ENCODE assay signal across 1 cellular context in genomic region chr6:161076211-161076677, GRCh38.
TF ChIP-seq lines count a peak whose summit lies in the region.

No MANE protein-coding gene starts in this region.

TF ChIP-seq in SK-N-SH, 30 proteins besides CTCF, POLR2A, EP300 and RAD21 (continued from another document):
- TF ChIP-seq RCOR1 (IDR thresholded peaks at IDR 0.05; ENCODE audit: low read length) (no peak), JUND (IDR thresholded peaks at IDR 0.05) (no peak), FOXJ3 (CRISPR knock-in tag; IDR thresholded peaks at IDR 0.05) (no peak), SMC3 (IDR thresholded peaks at IDR 0.05; ENCODE audit: low read depth, low read length) (no peak), PBX3 (IDR thresholded peaks at IDR 0.05) (no peak), SIN3A (IDR thresholded peaks at IDR 0.05; ENCODE audit: borderline replicate concordance, low read depth, low read length) (no peak), ELF1 (IDR thresholded peaks at IDR 0.05) (no peak), ZBTB33 (IDR thresholded peaks at IDR 0.05; ENCODE audit: borderline replicate concordance, low read depth) (no peak), TAF1 (IDR thresholded peaks at IDR 0.05; ENCODE audit: borderline replicate concordance, low read depth, low read length) (no peak), REST (IDR thresholded peaks at IDR 0.05; ENCODE audit: low read depth, low read length) (no peak), MXI1 (IDR thresholded peaks at IDR 0.05; ENCODE audit: low read depth, low read length) (no peak), TCF12 (IDR thresholded peaks at IDR 0.05) (no peak)
TF ChIP-seq in SK-N-SH: peak in this region for 0.
